Comparison of ENCODE assay signal across 8 cellular contexts in genomic region chr10:79322616-79323566, GRCh38. TPM values are rescaled to one million over a fixed set of nuclear protein-coding genes. Genes with fewer than 3 reads are reported as not detected.
A peak's percentile ranks its signal among the peaks of the same experiment; 100 is the strongest.
DNase-seq lines count a peak whose midpoint lies in the region; ATAC-seq and TF ChIP-seq lines count a peak whose summit lies in the region.

No MANE protein-coding gene starts in this region.

- H3K27ac Mint-ChIP-seq in CD4-positive, alpha-beta memory T cell = peak overlapping the region; percentile 92 to 98 (median 96)
- H3K27ac Mint-ChIP-seq in HFFc6 = peak overlapping the region; percentile 86
- H3K27ac Mint-ChIP-seq in activated T-helper 17 cell treated with anti-CD3 and anti-CD28 coated beads, Interleukin-2, amount 50 U/mL, for 72 hours = peak overlapping the region; percentile 95

- no peaks in the 10 kb centered on the region for H3K79me2 ChIP-seq in PC-9 (ENCODE audit: low read depth)

- peak overlapping the region; percentile 8 to 41 for H3K4me3 ChIP-seq in CD4-positive, alpha-beta memory T cell (ENCODE audit: low read length in 2 of 2)
- H3K4me3 ChIP-seq in PC-9 = no peak overlapping the region
- no peak overlapping the region for H3K4me3 ChIP-seq in H7 (ENCODE audit: insufficient read depth, low read depth, low read length)

- ATAC-seq in activated T-helper 17 cell treated with anti-CD3 and anti-CD28 coated beads, Interleukin-2, amount 50 U/mL, for 72 hours (replicated peaks) = peak; percentile 71

- no TSS peak for BruUV-seq in PC-9 (replicated peaks; lab: Mats Ljungman, UMichigan)

- intact Hi-C loops in CD4-positive, alpha-beta memory T cell (cut with micrococcal nuclease) = loop anchor here (1.0 to 10.0 kb wide), 6 partner anchors 24 to 1288 kb away; partner anchors contain the start of genes PPIF, RPS24, ZCCHC24 and ZMIZ1
- intact Hi-C loops in PC-9 (cut with micrococcal nuclease; ENCODE audit: unreplicated experiment) = no loop called here

- H3K27ac ChIP-seq in CD4-positive, alpha-beta memory T cell (ENCODE audit: low read depth, low read length) = peak overlapping the region; percentile 37
- peak overlapping the region; percentile 77 for H3K27ac ChIP-seq in PC-9

- CTCF ChIA-PET in CD4-positive, alpha-beta memory T cell (lab: Charles Lee; ENCODE audit: partially characterized antibody) = interaction anchor here (0.8 to 5.3 kb wide), 7 partner anchors 12 to 1276 kb away, joined by 3 to 57 read pairs (median 4); partner anchors contain the start of gene PPIF
- CTCF ChIA-PET in PC-9 (lab: Charles Lee) = no interaction called here
- CTCF ChIA-PET in GM10248 (lab: Yijun Ruan, JAX) = interaction anchor here (1.0 to 3.4 kb wide), 7 partner anchors 15 to 51 kb away, joined by 3 to 24 read pairs (median 3); no protein-coding TSS in a partner anchor

- no peaks in the 10 kb centered on the region for H3K9me3 ChIP-seq in CD4-positive, alpha-beta memory T cell (ENCODE audit: control insufficient read depth in 1 of 2, low read length in 2 of 2)
- H3K9me3 ChIP-seq in PC-9 (ENCODE audit: insufficient read depth, low read depth) = no peaks in the 10 kb centered on the region; the same call in 1 of the 2 replicates

- no peaks in the 10 kb centered on the region for H4K20me1 ChIP-seq in PC-9 (ENCODE audit: insufficient read depth)

- peaks cover 0 to 2% (median 0%) of the 10 kb centered on the region in 8 donors for H3K9me3 Mint-ChIP-seq in CD4-positive, alpha-beta memory T cell
- H3K9me3 Mint-ChIP-seq in HFFc6 = peaks cover 13% of the 10 kb centered on the region
- peaks cover 5% of the 10 kb centered on the region for H3K9me3 Mint-ChIP-seq in activated T-helper 17 cell treated with anti-CD3 and anti-CD28 coated beads, Interleukin-2, amount 50 U/mL, for 72 hours

- no peaks in the 10 kb centered on the region for H3K27me3 Mint-ChIP-seq in CD4-positive, alpha-beta memory T cell
- H3K27me3 Mint-ChIP-seq in HFFc6 (ENCODE audit: insufficient read depth) = peaks cover 15% of the 10 kb centered on the region
- H3K27me3 Mint-ChIP-seq in activated T-helper 17 cell treated with anti-CD3 and anti-CD28 coated beads, Interleukin-2, amount 50 U/mL, for 72 hours = no peaks in the 10 kb centered on the region

- H3F3A ChIP-seq in PC-9 (ENCODE audit: insufficient read depth, low read depth) = peaks cover 52% of the 10 kb centered on the region; the same call in 1 of the 2 replicates

- H3K4me1 ChIP-seq in CD4-positive, alpha-beta memory T cell (ENCODE audit: insufficient read depth, low read length) = peaks cover 88% of the 10 kb centered on the region
- peaks cover 57% of the 10 kb centered on the region for H3K4me1 ChIP-seq in PC-9 (replicated peaks; ENCODE audit: insufficient read depth)

- H3K36me3 Mint-ChIP-seq in CD4-positive, alpha-beta memory T cell = no peaks in the 10 kb centered on the region
- H3K36me3 Mint-ChIP-seq in HFFc6 (ENCODE audit: low read depth) = peaks cover 24% of the 10 kb centered on the region
- peaks cover 9% of the 10 kb centered on the region for H3K36me3 Mint-ChIP-seq in activated T-helper 17 cell treated with anti-CD3 and anti-CD28 coated beads, Interleukin-2, amount 50 U/mL, for 72 hours (ENCODE audit: low read depth)

- POLR2A ChIA-PET in CD4-positive, alpha-beta memory T cell (lab: Charles Lee; ENCODE audit: partially characterized antibody) = interaction anchor here (0.7 to 5.5 kb wide), 17 partner anchors 8 to 865 kb away, joined by 3 to 54 read pairs (median 5); partner anchors contain the start of genes PPIF and ZCCHC24
- POLR2A ChIA-PET in PC-9 (lab: Charles Lee; ENCODE audit: unreplicated experiment) (interaction anchor here (0.7 kb wide), 1 partner anchor 24 kb away, joined by 3 read pairs; the partner anchor contains the start of gene PPIF), GM10248 (lab: Yijun Ruan, JAX) (interaction anchor here (0.6 to 1.0 kb wide), 3 partner anchors 35 to 1289 kb away, joined by 3 to 6 read pairs (median 3); no protein-coding TSS in a partner anchor)

- TF ChIP-seq CTCF in HFFc6 (IDR thresholded peaks at IDR 0.05) (no peak), PC-9 (conservative IDR thresholded peaks at IDR 0.05) (no peak), GM10248 (IDR thresholded peaks at IDR 0.05; ENCODE audit: control extremely low read depth, extremely low read depth, low read depth, missing control alignments) (no peak)

- H2AFZ ChIP-seq in PC-9 = no peak overlapping the region

- no peaks in the 10 kb centered on the region; the same call in 1 of the 2 replicates for H3K9me2 ChIP-seq in PC-9 (ENCODE audit: insufficient read depth)

- peaks cover 58 to 68% (median 65%) of the 10 kb centered on the region in 4 donors for H3K4me1 Mint-ChIP-seq in CD4-positive, alpha-beta memory T cell
- peaks cover 63% of the 10 kb centered on the region for H3K4me1 Mint-ChIP-seq in HFFc6 (ENCODE audit: low read depth)
- peaks cover 46% of the 10 kb centered on the region for H3K4me1 Mint-ChIP-seq in activated T-helper 17 cell treated with anti-CD3 and anti-CD28 coated beads, Interleukin-2, amount 50 U/mL, for 72 hours

- no peaks in the 10 kb centered on the region for H3K36me3 ChIP-seq in CD4-positive, alpha-beta memory T cell (ENCODE audit: insufficient read depth, low read length)
- H3K36me3 ChIP-seq in PC-9 (ENCODE audit: low read depth) (no peaks in the 10 kb centered on the region), H7 (replicated peaks; ENCODE audit: control insufficient read depth, insufficient read depth, low read length) (no peaks in the 10 kb centered on the region)

- H3K4me3 Mint-ChIP-seq in CD4-positive, alpha-beta memory T cell = peak overlapping the region; percentile 41 to 91 (median 85)
- H3K4me3 Mint-ChIP-seq in HFFc6 = peak overlapping the region; percentile 27
- H3K4me3 Mint-ChIP-seq in activated T-helper 17 cell treated with anti-CD3 and anti-CD28 coated beads, Interleukin-2, amount 50 U/mL, for 72 hours = peak overlapping the region; percentile 80

- peak; percentile 85 to 94 (median 88) for DNase-seq in CD4-positive, alpha-beta memory T cell
- DNase-seq in HFFc6 (peak; percentile 87), PC-9 (peak; percentile 45 to 75), iris pigment epithelial cell (ENCODE audit: low read depth) (peak; percentile 90), GM10248 (ENCODE audit: extremely low spot score) (no peak), H7 (no peak)
- peak; percentile 58 for DNase-seq in stimulated activated CD8-positive, alpha-beta memory T cell treated with anti-CD3 and anti-CD28 coated beads, Interleukin-12 subunit alpha, Interleukin-12 subunit beta, amount 100 ng/mL, for 4 hours (ENCODE audit: low read depth)

- peak overlapping the region; percentile 39; the same call in 1 of the 2 replicates for H3K4me2 ChIP-seq in PC-9

- no peaks in the 10 kb centered on the region for H3K27me3 ChIP-seq in CD4-positive, alpha-beta memory T cell (ENCODE audit: insufficient read depth, low read length)
- H3K27me3 ChIP-seq in PC-9 (ENCODE audit: insufficient read depth, low read depth) = no peaks in the 10 kb centered on the region
- H3K27me3 ChIP-seq in H7 (ENCODE audit: control insufficient read depth, insufficient read depth, low read length) = no peaks in the 10 kb centered on the region

RNA-seq across cellular contexts. Expression of gene PPIF, which starts 24.4 kb away (rescaled TPM):
- total RNA-seq in CD4-positive, alpha-beta memory T cell = 10 to 100 TPM; 26.3 to 33.7 TPM
- polyA plus RNA-seq in CD4-positive, alpha-beta memory T cell = 10 to 100 TPM; 10.6 to 13.1 TPM
- 100 to 1,000 TPM in 3 of 6 experiments, 10 to 100 TPM in 3; 66.1 to 109 (median 98.9) TPM for total RNA-seq in HFFc6 (2021; fragmentation: NEBNext Ultra II Directional; extraction: Animal tissue kit (Norgen Biotek cat#: 25700))
- total RNA-seq in PC-9 (2021) = 171 and 203 TPM in 2 replicates
- total RNA-seq in activated T-helper 17 cell treated with anti-CD3 and anti-CD28 coated beads, Interleukin-2, amount 50 U/mL, for 72 hours = 100 to 1,000 TPM in 1 of 2 donors, 10 to 100 TPM in 1; 73.7 to 170 TPM
- 78.6 and 87.5 TPM in 2 replicates for total RNA-seq in H7 (2014; rRNA removed; shearing (Covaris generic))

Comparison
In these comparisons a context has a peak if more than half of its experiments do, and no peak if none do; other contexts are left out.
1. DNase-seq: peak in CD4-positive, alpha-beta memory T cell (5 of 5), HFFc6 (single experiment), PC-9 (2 of 2), iris pigment epithelial cell (single experiment) and stimulated activated CD8-positive, alpha-beta memory T cell treated with anti-CD3 and anti-CD28 coated beads, Interleukin-12 subunit alpha, Interleukin-12 subunit beta, amount 100 ng/mL, for 4 hours (single experiment); none in GM10248 (single experiment) and H7 (single experiment).
2. H3K4me3 ChIP-seq: peak in CD4-positive, alpha-beta memory T cell (2 of 2); none in PC-9 (single experiment) and H7 (single experiment).
3. H3K4me3 Mint-ChIP-seq: peak in every context shown above with its lines; median percentile 85 in CD4-positive, alpha-beta memory T cell; 80 in activated T-helper 17 cell treated with anti-CD3 and anti-CD28 coated beads, Interleukin-2, amount 50 U/mL, for 72 hours; 27 in HFFc6.
4. Peak in every context shown above with its lines, with median percentiles within 50 percentile points of each other: H3K27ac Mint-ChIP-seq.